ENCODE assay signal across 4 cellular contexts in genomic region chr14:24591004-24591403, GRCh38. TPM values are rescaled to one million over a fixed set of nuclear protein-coding genes. Genes with fewer than 3 reads are reported as not detected.
"Had no signal": no experiment of that assay in that cellular context is flagged by ENCODE, and none has a peak within 500 bp of the region (broad histone marks: within the 10 kb centered on the region; RNA-seq: fewer than 3 reads in every experiment).

No MANE protein-coding gene starts in this region.

RNA-seq across cellular contexts. Expression of gene CTSG, which starts 15.0 kb away (rescaled TPM):
- total RNA-seq: LHCN-M2, M059J, MCF 10A, NCI-H460 had no signal

RNA-seq across cellular contexts. Expression of gene GZMH, which starts 18.5 kb away (rescaled TPM):
- total RNA-seq: LHCN-M2, M059J, MCF 10A, NCI-H460 had no signal

RNA-seq across cellular contexts. Expression of gene GZMB, which starts 43.0 kb away (rescaled TPM):
- total RNA-seq: LHCN-M2, M059J, MCF 10A, NCI-H460 had no signal
